In genomic region chr7:3482147-3482921, GRCh38 we compare ENCODE assay signal across 8 cellular contexts.
A peak's percentile ranks its signal among the peaks of the same experiment; 100 is the strongest.
DNase-seq lines count a peak whose midpoint lies in the region; ATAC-seq and TF ChIP-seq lines count a peak whose summit lies in the region.

No MANE protein-coding gene starts in this region.

- H3K9me3 ChIP-seq in left ventricle myocardium inferior (replicated peaks), result no peaks in the 10 kb centered on the region

- H3K36me3 ChIP-seq in left ventricle myocardium inferior, result no peaks in the 10 kb centered on the region

- POLR2A ChIA-PET in RWPE1 (lab: Yijun Ruan, JAX; ENCODE audit: low non-redundant PET), result no interaction called here

- ATAC-seq in GM21786 (IDR thresholded peaks at IDR 0.05; ENCODE audit: unreplicated experiment) (no peak), GM18907 (IDR thresholded peaks at IDR 0.05; ENCODE audit: unreplicated experiment) (no peak), HG02610 (IDR thresholded peaks at IDR 0.05; ENCODE audit: unreplicated experiment) (no peak)

- no peak for DNase-seq in left ventricle myocardium inferior
- DNase-seq in cardiac septum (ENCODE audit: low spot score), result no peak
- peak; percentile 46 for DNase-seq in RWPE1 (ENCODE audit: low spot score)
- peak; percentile 18 for DNase-seq in glomerular endothelial cell (ENCODE audit: extremely low read depth, low read depth, low spot score)
- DNase-seq in AG08395 (ENCODE audit: low spot score), result no peak

- intact Hi-C loops in left ventricle myocardium inferior (cut with micrococcal nuclease), result no loop called here
- intact Hi-C loops in cardiac septum (cut with DNase I), result no loop called here

- CTCF ChIA-PET in RWPE1 (lab: Yijun Ruan, JAX), result interaction anchor here (0.5 to 1.1 kb wide), 8 partner anchors 13 to 1081 kb away, joined by 3 to 4 read pairs (median 4); no protein-coding TSS in a partner anchor

- H3K27me3 ChIP-seq in left ventricle myocardium inferior (ENCODE audit: low read depth), result no peaks in the 10 kb centered on the region

- H3K27ac ChIP-seq in left ventricle myocardium inferior (replicated peaks), result no peak overlapping the region
- H3K27ac ChIP-seq in RWPE1, result no peak overlapping the region

- no peak overlapping the region for H3K4me3 ChIP-seq in left ventricle myocardium inferior

- no peaks in the 10 kb centered on the region for H3K4me1 ChIP-seq in left ventricle myocardium inferior

- TF ChIP-seq CTCF in left ventricle myocardium inferior (IDR thresholded peaks at IDR 0.05; ENCODE audit: borderline replicate concordance), result peak; percentile 53
- TF ChIP-seq CTCF in RWPE1 (conservative IDR thresholded peaks at IDR 0.05; ENCODE audit: low read depth), result peak; percentile 50

Comparison
In these comparisons a context has a peak if more than half of its experiments do, and no peak if none do; other contexts are left out.
1. DNase-seq: peak in RWPE1 (single experiment) and glomerular endothelial cell (single experiment); none in left ventricle myocardium inferior (single experiment), cardiac septum (single experiment) and AG08395 (single experiment).